ENCODE assay signal across 8 cellular contexts in genomic region chr5:76542887-76543690, GRCh38.
DNase-seq lines count a peak whose midpoint lies in the region; ATAC-seq and TF ChIP-seq lines count a peak whose summit lies in the region.

No MANE protein-coding gene starts in this region.

- intact Hi-C loops in upper lobe of right lung (cut with DNase I): no loop called here

- peaks cover 17% of the 10 kb centered on the region for H3K36me3 Mint-ChIP-seq in activated naive CD4-positive, alpha-beta T cell treated with anti-CD3 and anti-CD28 coated beads, Interleukin-2, amount 10 ng/mL, durations not matched to agents 7 days and 5 days
- no peaks in the 10 kb centered on the region for H3K36me3 Mint-ChIP-seq in natural killer cell treated with Interleukin-12 subunit alpha and Interleukin-12 subunit beta and Interleukin-15 and Interleukin-18, amount 100 ng/mL, for 72 hours

- TF ChIP-seq CTCF in upper lobe of right lung (IDR thresholded peaks at IDR 0.05): no peak

- peak overlapping the region; percentile 64 for H3K4me3 Mint-ChIP-seq in activated naive CD4-positive, alpha-beta T cell treated with anti-CD3 and anti-CD28 coated beads, Interleukin-2, amount 10 ng/mL, durations not matched to agents 7 days and 5 days
- peak overlapping the region; percentile 86 for H3K4me3 Mint-ChIP-seq in natural killer cell treated with Interleukin-12 subunit alpha and Interleukin-12 subunit beta and Interleukin-15 and Interleukin-18, amount 100 ng/mL, for 72 hours

- no peaks in the 10 kb centered on the region for H3K27me3 ChIP-seq in upper lobe of right lung

- H3K27me3 Mint-ChIP-seq in activated naive CD4-positive, alpha-beta T cell treated with anti-CD3 and anti-CD28 coated beads, Interleukin-2, amount 10 ng/mL, durations not matched to agents 7 days and 5 days: no peaks in the 10 kb centered on the region
- no peaks in the 10 kb centered on the region for H3K27me3 Mint-ChIP-seq in natural killer cell treated with Interleukin-12 subunit alpha and Interleukin-12 subunit beta and Interleukin-15 and Interleukin-18, amount 100 ng/mL, for 72 hours

- peak overlapping the region; percentile 67 for H3K27ac ChIP-seq in upper lobe of right lung

- DNase-seq in SIG-M5 treated with dmso at 0.1 percent for 504 hours (lab: John Stamatoyannopoulos, UW; ENCODE audit: unreplicated experiment) (peak; percentile 10), SIG-M5 (lab: John Stamatoyannopoulos, UW) (no peak), upper lobe of right lung (peak; percentile 69), NCI-H524 treated with DMSO at 0.1 percent for 48 hours (lab: John Stamatoyannopoulos, UW) (no peak), SK-N-DZ (ENCODE audit: low spot score) (no peak)
- peak; percentile 72 for DNase-seq in activated naive CD4-positive, alpha-beta T cell treated with anti-CD3 and anti-CD28 coated beads, Interleukin-2, amount 10 ng/mL, durations not matched to agents 7 days and 5 days
- peak; percentile 82 for DNase-seq in natural killer cell treated with Interleukin-12 subunit alpha and Interleukin-12 subunit beta and Interleukin-15 and Interleukin-18, amount 100 ng/mL, for 72 hours (ENCODE audit: low spot score)

- CTCF ChIA-PET in activated naive CD4-positive, alpha-beta T cell treated with anti-CD3 and anti-CD28 coated beads, Interleukin-2, amount 10 ng/mL, durations not matched to agents 7 days and 5 days (lab: Charles Lee): interaction anchor here (0.6 to 5.5 kb wide), 21 partner anchors 13 to 826 kb away, joined by 3 to 106 read pairs (median 5); partner anchors contain the start of genes IQGAP2 and POC5

- H3K4me1 Mint-ChIP-seq in activated naive CD4-positive, alpha-beta T cell treated with anti-CD3 and anti-CD28 coated beads, Interleukin-2, amount 10 ng/mL, durations not matched to agents 7 days and 5 days: peaks cover 86% of the 10 kb centered on the region
- peaks cover 78 to 86% of the 10 kb centered on the region in 2 donors for H3K4me1 Mint-ChIP-seq in natural killer cell treated with Interleukin-12 subunit alpha and Interleukin-12 subunit beta and Interleukin-15 and Interleukin-18, amount 100 ng/mL, for 72 hours (ENCODE audit: low read depth in 2 of 2)

- no peaks in the 10 kb centered on the region for H3K9me3 Mint-ChIP-seq in activated naive CD4-positive, alpha-beta T cell treated with anti-CD3 and anti-CD28 coated beads, Interleukin-2, amount 10 ng/mL, durations not matched to agents 7 days and 5 days
- H3K9me3 Mint-ChIP-seq in natural killer cell treated with Interleukin-12 subunit alpha and Interleukin-12 subunit beta and Interleukin-15 and Interleukin-18, amount 100 ng/mL, for 72 hours: no peaks in the 10 kb centered on the region

- H3K36me3 ChIP-seq in upper lobe of right lung: no peaks in the 10 kb centered on the region

- peak; percentile 81 to 83 for ATAC-seq in natural killer cell treated with Interleukin-12 subunit alpha and Interleukin-12 subunit beta and Interleukin-15 and Interleukin-18, amount 100 ng/mL, for 72 hours
- ATAC-seq in upper lobe of right lung (peak; percentile 66), GM21367 (IDR thresholded peaks at IDR 0.05; ENCODE audit: unreplicated experiment) (no peak)

- H3K4me1 ChIP-seq in upper lobe of right lung: peaks cover 38% of the 10 kb centered on the region

- H3K4me3 ChIP-seq in upper lobe of right lung: no peak overlapping the region

- H3K27ac Mint-ChIP-seq in activated naive CD4-positive, alpha-beta T cell treated with anti-CD3 and anti-CD28 coated beads, Interleukin-2, amount 10 ng/mL, durations not matched to agents 7 days and 5 days: peak overlapping the region; percentile 96
- peak overlapping the region; percentile 90 to 96 for H3K27ac Mint-ChIP-seq in natural killer cell treated with Interleukin-12 subunit alpha and Interleukin-12 subunit beta and Interleukin-15 and Interleukin-18, amount 100 ng/mL, for 72 hours

- H3K9me3 ChIP-seq in upper lobe of right lung: no peaks in the 10 kb centered on the region

Comparison
In these comparisons a context has a peak if more than half of its experiments do, and no peak if none do; other contexts are left out.
1. DNase-seq: peak in SIG-M5 treated with dmso at 0.1 percent for 504 hours (single experiment), activated naive CD4-positive, alpha-beta T cell treated with anti-CD3 and anti-CD28 coated beads, Interleukin-2, amount 10 ng/mL, durations not matched to agents 7 days and 5 days (single experiment), natural killer cell treated with Interleukin-12 subunit alpha and Interleukin-12 subunit beta and Interleukin-15 and Interleukin-18, amount 100 ng/mL, for 72 hours (single experiment) and upper lobe of right lung (single experiment); none in SIG-M5 (single experiment), NCI-H524 treated with DMSO at 0.1 percent for 48 hours (single experiment) and SK-N-DZ (single experiment).